In genomic region chr3:79521221-79521848, GRCh38 we compare ENCODE assay signal across 8 cellular contexts.
DNase-seq lines count a peak whose midpoint lies in the region; ATAC-seq and TF ChIP-seq lines count a peak whose summit lies in the region.

No MANE protein-coding gene starts in this region.

- CTCF ChIA-PET in activated naive CD4-positive, alpha-beta T cell treated with anti-CD3 and anti-CD28 coated beads, Interleukin-2, amount 10 ng/mL, durations not matched to agents 7 days and 5 days (lab: Charles Lee): no interaction called here

- no peak overlapping the region for H3K27ac Mint-ChIP-seq in effector memory CD8-positive, alpha-beta T cell
- H3K27ac Mint-ChIP-seq in activated naive CD4-positive, alpha-beta T cell treated with anti-CD3 and anti-CD28 coated beads, Interleukin-2, amount 10 ng/mL, durations not matched to agents 7 days and 5 days: no peak overlapping the region

- H3K9me3 Mint-ChIP-seq in effector memory CD8-positive, alpha-beta T cell: peaks cover 6 to 8% of the 10 kb centered on the region in 2 donors
- no peaks in the 10 kb centered on the region for H3K9me3 Mint-ChIP-seq in activated naive CD4-positive, alpha-beta T cell treated with anti-CD3 and anti-CD28 coated beads, Interleukin-2, amount 10 ng/mL, durations not matched to agents 7 days and 5 days

- no peaks in the 10 kb centered on the region for H3K36me3 Mint-ChIP-seq in effector memory CD8-positive, alpha-beta T cell (ENCODE audit: insufficient read depth)
- H3K36me3 Mint-ChIP-seq in activated naive CD4-positive, alpha-beta T cell treated with anti-CD3 and anti-CD28 coated beads, Interleukin-2, amount 10 ng/mL, durations not matched to agents 7 days and 5 days: no peaks in the 10 kb centered on the region

- H3K4me1 Mint-ChIP-seq in effector memory CD8-positive, alpha-beta T cell (ENCODE audit: low read depth in 2 of 2): no peaks in the 10 kb centered on the region
- H3K4me1 Mint-ChIP-seq in activated naive CD4-positive, alpha-beta T cell treated with anti-CD3 and anti-CD28 coated beads, Interleukin-2, amount 10 ng/mL, durations not matched to agents 7 days and 5 days: no peaks in the 10 kb centered on the region

- H3K27me3 Mint-ChIP-seq in effector memory CD8-positive, alpha-beta T cell: no peaks in the 10 kb centered on the region
- H3K27me3 Mint-ChIP-seq in activated naive CD4-positive, alpha-beta T cell treated with anti-CD3 and anti-CD28 coated beads, Interleukin-2, amount 10 ng/mL, durations not matched to agents 7 days and 5 days: no peaks in the 10 kb centered on the region

- ATAC-seq in GM18511 (IDR thresholded peaks at IDR 0.05; ENCODE audit: unreplicated experiment) (peak; percentile 73), HG03457 (IDR thresholded peaks at IDR 0.05; ENCODE audit: unreplicated experiment) (peak; percentile 80)
- ATAC-seq in effector memory CD8-positive, alpha-beta T cell (replicated peaks): no peak

- H3K4me3 ChIP-seq in epithelial cell of proximal tubule (ENCODE audit: low read depth, low read length): no peak overlapping the region

- DNase-seq in AML-193 (lab: John Stamatoyannopoulos, UW) (peak; percentile 54 to 60), OCI-M1 (lab: John Stamatoyannopoulos, UW) (peak; percentile 66), epithelial cell of proximal tubule (ENCODE audit: low read depth) (peak; percentile 16), pons (ENCODE audit: low spot score) (peak; percentile 67)
- DNase-seq in effector memory CD8-positive, alpha-beta T cell: no peak
- no peak for DNase-seq in activated naive CD4-positive, alpha-beta T cell treated with anti-CD3 and anti-CD28 coated beads, Interleukin-2, amount 10 ng/mL, durations not matched to agents 7 days and 5 days

- TF ChIP-seq CTCF in epithelial cell of proximal tubule (conservative IDR thresholded peaks at IDR 0.05; ENCODE audit: low read depth, low read length): peak; percentile 63

- H3K4me3 Mint-ChIP-seq in effector memory CD8-positive, alpha-beta T cell: no peak overlapping the region
- H3K4me3 Mint-ChIP-seq in activated naive CD4-positive, alpha-beta T cell treated with anti-CD3 and anti-CD28 coated beads, Interleukin-2, amount 10 ng/mL, durations not matched to agents 7 days and 5 days: no peak overlapping the region

Comparison
In these comparisons a context has a peak if more than half of its experiments do, and no peak if none do; other contexts are left out.
1. DNase-seq: peak in AML-193 (2 of 2), OCI-M1 (single experiment), epithelial cell of proximal tubule (single experiment) and pons (single experiment); none in effector memory CD8-positive, alpha-beta T cell (0 of 3) and activated naive CD4-positive, alpha-beta T cell treated with anti-CD3 and anti-CD28 coated beads, Interleukin-2, amount 10 ng/mL, durations not matched to agents 7 days and 5 days (single experiment).